In the genomic region with DNA sequence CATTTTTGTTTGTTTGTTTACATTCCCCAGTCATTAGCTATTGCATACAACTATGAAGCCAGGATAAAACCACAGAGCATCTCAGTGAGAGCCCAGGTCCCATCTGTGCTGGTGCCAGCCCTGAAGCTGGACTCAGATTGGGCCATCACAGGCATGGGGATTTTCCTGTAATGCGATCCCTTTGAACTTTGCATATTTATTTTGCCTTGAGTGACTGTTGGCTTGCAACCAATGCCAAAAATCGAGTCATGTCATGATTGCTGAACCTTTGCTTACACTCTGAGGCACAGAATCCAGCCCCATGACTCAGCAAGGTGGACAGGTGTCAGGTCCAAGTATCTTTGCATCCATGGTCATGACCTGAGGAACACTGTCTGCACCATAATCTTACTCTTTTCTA, we compare ENCODE assay signal across 17 cellular contexts. TPM values are rescaled to one million over a fixed set of nuclear protein-coding genes. Genes with fewer than 3 reads are reported as not detected.
A peak's percentile ranks its signal among the peaks of the same experiment; 100 is the strongest.
DNase-seq lines count a peak whose midpoint lies in the region; ATAC-seq and TF ChIP-seq lines count a peak whose summit lies in the region.
"Had no signal": no experiment of that assay in that cellular context is flagged by ENCODE, and none has a peak within 500 bp of the region (broad histone marks: within the 10 kb centered on the region; RNA-seq: fewer than 3 reads in every experiment).

No MANE protein-coding gene starts in this region.

- no peaks in the 10 kb centered on the region for H3K36me3 Mint-ChIP-seq in CD4-positive, CD25-positive, alpha-beta regulatory T cell
- H3K36me3 Mint-ChIP-seq in T-helper 2 cell treated with Interferon-gamma antibody and Interleukin-4, amounts not matched to agents 5 μg/mL and 100 μg/mL, for 36 hours (ENCODE audit: low read depth), result peaks cover 16% of the 10 kb centered on the region
- no peaks in the 10 kb centered on the region for H3K36me3 Mint-ChIP-seq in T-cell
- H3K36me3 Mint-ChIP-seq: stimulated activated memory B cell treated with anti-CD40 and anti-IgM and Interleukin-4, amounts not matched to agents 10 μg/mL and 1 μg/mL and 100 μg/mL, for 72 hours had no signal

- ATAC-seq in CD4-positive, CD25-positive, alpha-beta regulatory T cell (ENCODE audit: low read depth in 2 of 2), result no peak
- no peak for ATAC-seq in body of pancreas
- ATAC-seq in left lung, result peak; percentile 81
- no peak for ATAC-seq in T-cell (replicated peaks in 1 of 4)
- ATAC-seq: stimulated activated memory B cell treated with anti-CD40 and anti-IgM and Interleukin-4, amounts not matched to agents 10 μg/mL and 1 μg/mL and 100 μg/mL, for 72 hours had no signal

- no peaks in the 10 kb centered on the region for H3K9me3 ChIP-seq in CD4-positive, CD25-positive, alpha-beta regulatory T cell (ENCODE audit: control insufficient read depth in 2 of 2, low read length in 2 of 2)
- H3K9me3 ChIP-seq in body of pancreas (no peaks in the 10 kb centered on the region), left lung (no peaks in the 10 kb centered on the region)

- peaks cover 2% of the 10 kb centered on the region for H3K27me3 Mint-ChIP-seq in CD4-positive, CD25-positive, alpha-beta regulatory T cell
- no peaks in the 10 kb centered on the region for H3K27me3 Mint-ChIP-seq in T-helper 2 cell treated with Interferon-gamma antibody and Interleukin-4, amounts not matched to agents 5 μg/mL and 100 μg/mL, for 36 hours (ENCODE audit: low read depth)
- no peaks in the 10 kb centered on the region for H3K27me3 Mint-ChIP-seq in T-cell
- H3K27me3 Mint-ChIP-seq: activated CD4-positive, alpha-beta memory T cell treated with anti-CD3 and anti-CD28 coated beads, Interleukin-2, amount 10 ng/mL, durations not matched to agents 7 days and 5 days; stimulated activated memory B cell treated with anti-CD40 and anti-IgM and Interleukin-4, amounts not matched to agents 10 μg/mL and 1 μg/mL and 100 μg/mL, for 72 hours had no signal

- H3K4me3 ChIP-seq in CD4-positive, CD25-positive, alpha-beta regulatory T cell (ENCODE audit: low read depth, low read length), result no peak overlapping the region
- H3K4me3 ChIP-seq in body of pancreas (no peak overlapping the region), left lung (no peak overlapping the region)

- H3K4me1 Mint-ChIP-seq in CD4-positive, CD25-positive, alpha-beta regulatory T cell, result peaks cover 0 to 15% (median 8%) of the 10 kb centered on the region in 4 donors
- peaks cover 29% of the 10 kb centered on the region for H3K4me1 Mint-ChIP-seq in T-helper 2 cell treated with Interferon-gamma antibody and Interleukin-4, amounts not matched to agents 5 μg/mL and 100 μg/mL, for 36 hours (ENCODE audit: low read depth)
- peaks cover 20 to 40% (median 28%) of the 10 kb centered on the region in 3 donors for H3K4me1 Mint-ChIP-seq in T-cell

- intact Hi-C loops in body of pancreas (cut with DNase I) (no loop called here), left lung (cut with DNase I) (no loop called here)

- DNase-seq in CD4-positive, CD25-positive, alpha-beta regulatory T cell, result no peak
- peak; percentile 91 for DNase-seq in M059J (ENCODE audit: low read depth)
- DNase-seq in body of pancreas, result peak in 3 of 4 donors; percentile 13 to 42 (median 25)
- DNase-seq in left lung, result no peak
- no peak for DNase-seq in T-helper 2 cell treated with Interferon-gamma antibody and Interleukin-4, amounts not matched to agents 5 μg/mL and 100 μg/mL, for 36 hours (ENCODE audit: low spot score)
- no peak for DNase-seq in OCI-M2 (lab: John Stamatoyannopoulos, UW; ENCODE audit: unreplicated experiment)
- DNase-seq in T-cell, result no peak
- no peak for DNase-seq in stimulated activated CD4-positive, alpha-beta T cell treated with anti-CD3 and anti-CD28 coated beads, Interleukin-12 subunit alpha, Interleukin-12 subunit beta, amount 100 ng/mL, for 4 hours
- DNase-seq: activated CD4-positive, alpha-beta memory T cell treated with anti-CD3 and anti-CD28 coated beads, Interleukin-2, amount 10 ng/mL, durations not matched to agents 7 days and 5 days; NCI-H446 treated with DMSO at 0.1 percent for 48 hours; stimulated activated CD4-positive, alpha-beta T cell treated with anti-CD3 and anti-CD28 coated beads, Interleukin-4, amount 100 ng/mL, for 4 hours; T1000 had no signal

- CTCF ChIA-PET in T-cell (lab: Charles Lee), result no interaction called here

- H3K27ac Mint-ChIP-seq in CD4-positive, CD25-positive, alpha-beta regulatory T cell, result peak overlapping the region in 2 of 3 donors; percentile 8 to 48
- no peak overlapping the region for H3K27ac Mint-ChIP-seq in T-helper 2 cell treated with Interferon-gamma antibody and Interleukin-4, amounts not matched to agents 5 μg/mL and 100 μg/mL, for 36 hours
- H3K27ac Mint-ChIP-seq in T-cell, result no peak overlapping the region
- H3K27ac Mint-ChIP-seq: activated CD4-positive, alpha-beta memory T cell treated with anti-CD3 and anti-CD28 coated beads, Interleukin-2, amount 10 ng/mL, durations not matched to agents 7 days and 5 days; stimulated activated memory B cell treated with anti-CD40 and anti-IgM and Interleukin-4, amounts not matched to agents 10 μg/mL and 1 μg/mL and 100 μg/mL, for 72 hours had no signal

- no peaks in the 10 kb centered on the region for H3K4me1 ChIP-seq in CD4-positive, CD25-positive, alpha-beta regulatory T cell (ENCODE audit: control insufficient read depth, insufficient read depth, low read length, poor library complexity, severe bottlenecking)
- H3K4me1 ChIP-seq in body of pancreas, result no peaks in the 10 kb centered on the region
- H3K4me1 ChIP-seq in left lung, result no peaks in the 10 kb centered on the region

- H3K4me3 Mint-ChIP-seq in CD4-positive, CD25-positive, alpha-beta regulatory T cell, result no peak overlapping the region
- H3K4me3 Mint-ChIP-seq in T-helper 2 cell treated with Interferon-gamma antibody and Interleukin-4, amounts not matched to agents 5 μg/mL and 100 μg/mL, for 36 hours, result no peak overlapping the region
- H3K4me3 Mint-ChIP-seq in T-cell, result no peak overlapping the region
- H3K4me3 Mint-ChIP-seq: activated CD4-positive, alpha-beta memory T cell treated with anti-CD3 and anti-CD28 coated beads, Interleukin-2, amount 10 ng/mL, durations not matched to agents 7 days and 5 days; stimulated activated memory B cell treated with anti-CD40 and anti-IgM and Interleukin-4, amounts not matched to agents 10 μg/mL and 1 μg/mL and 100 μg/mL, for 72 hours had no signal

- POLR2A ChIA-PET in T-cell (lab: Charles Lee), result no interaction called here

- 5 to 15% methylated on average over 2 of the region's 2 CpGs for WGBS in body of pancreas, 2 donors

- H3K27ac ChIP-seq in CD4-positive, CD25-positive, alpha-beta regulatory T cell (ENCODE audit: insufficient read depth, low read length, poor library complexity, severe bottlenecking), result no peak overlapping the region
- H3K27ac ChIP-seq in body of pancreas, result no peak overlapping the region
- H3K27ac ChIP-seq in left lung, result no peak overlapping the region

- TF ChIP-seq POLR2A in body of pancreas (IDR thresholded peaks at IDR 0.05), result no peak

- no peaks in the 10 kb centered on the region for H3K27me3 ChIP-seq in CD4-positive, CD25-positive, alpha-beta regulatory T cell (ENCODE audit: control insufficient read depth, insufficient read depth, low read length)
- H3K27me3 ChIP-seq in body of pancreas (no peaks in the 10 kb centered on the region), left lung (no peaks in the 10 kb centered on the region)

- TF ChIP-seq CTCF in body of pancreas (IDR thresholded peaks at IDR 0.05), result no peak
- no peak for TF ChIP-seq CTCF in left lung (IDR thresholded peaks at IDR 0.05)

- peaks cover 0 to 5% (median 0%) of the 10 kb centered on the region in 7 donors for H3K9me3 Mint-ChIP-seq in CD4-positive, CD25-positive, alpha-beta regulatory T cell
- peaks cover 11% of the 10 kb centered on the region for H3K9me3 Mint-ChIP-seq in T-helper 2 cell treated with Interferon-gamma antibody and Interleukin-4, amounts not matched to agents 5 μg/mL and 100 μg/mL, for 36 hours
- H3K9me3 Mint-ChIP-seq in T-cell, result peaks cover 0 to 7% (median 6%) of the 10 kb centered on the region in 3 donors

- H3K36me3 ChIP-seq in CD4-positive, CD25-positive, alpha-beta regulatory T cell (ENCODE audit: control insufficient read depth, insufficient read depth, low read length), result no peaks in the 10 kb centered on the region
- H3K36me3 ChIP-seq in body of pancreas (replicated peaks in 1 of 2; ENCODE audit: insufficient read depth in 1 of 2, low read depth in 2 of 2) (no peaks in the 10 kb centered on the region), left lung (no peaks in the 10 kb centered on the region)

RNA-seq across cellular contexts. Expression of a gene that starts 46.2 kb away (rescaled TPM):
- total RNA-seq in CD4-positive, CD25-positive, alpha-beta regulatory T cell, result not detected
- not detected for polyA plus RNA-seq in CD4-positive, CD25-positive, alpha-beta regulatory T cell
- not detected in 2 replicates for total RNA-seq in M059J (2014; rRNA removed; shearing (Covaris generic))
- 1 to 10 TPM in 1 of 2 donors, not detected in 1; 3.4 TPM for total RNA-seq in body of pancreas
- 10 to 100 TPM in 1 of 2 donors, 1 to 10 TPM in 1; 6.1 to 22.4 TPM for total RNA-seq in left lung
- not detected for total RNA-seq in T-cell
- total RNA-seq: activated CD4-positive, alpha-beta memory T cell treated with anti-CD3 and anti-CD28 coated beads, Interleukin-2, amount 10 ng/mL, durations not matched to agents 7 days and 5 days; astrocyte; kidney epithelial cell; LHCN-M2; urinary bladder had no signal
- polyA plus RNA-seq: urinary bladder had no signal

Comparison
In these comparisons a context has a peak if more than half of its experiments do, and no peak if none do; other contexts are left out.
1. DNase-seq: peak in M059J (single experiment) and body of pancreas (3 of 4); none in CD4-positive, CD25-positive, alpha-beta regulatory T cell (0 of 3), left lung (0 of 2), T-helper 2 cell treated with Interferon-gamma antibody and Interleukin-4, amounts not matched to agents 5 μg/mL and 100 μg/mL, for 36 hours (single experiment), OCI-M2 (single experiment), T-cell (0 of 34) and stimulated activated CD4-positive, alpha-beta T cell treated with anti-CD3 and anti-CD28 coated beads, Interleukin-12 subunit alpha, Interleukin-12 subunit beta, amount 100 ng/mL, for 4 hours (single experiment).
2. H3K27ac Mint-ChIP-seq: peak in CD4-positive, CD25-positive, alpha-beta regulatory T cell (2 of 3); none in T-helper 2 cell treated with Interferon-gamma antibody and Interleukin-4, amounts not matched to agents 5 μg/mL and 100 μg/mL, for 36 hours (single experiment) and T-cell (0 of 2).